Comparison of ENCODE assay signal across 17 cellular contexts in the genomic region with DNA sequence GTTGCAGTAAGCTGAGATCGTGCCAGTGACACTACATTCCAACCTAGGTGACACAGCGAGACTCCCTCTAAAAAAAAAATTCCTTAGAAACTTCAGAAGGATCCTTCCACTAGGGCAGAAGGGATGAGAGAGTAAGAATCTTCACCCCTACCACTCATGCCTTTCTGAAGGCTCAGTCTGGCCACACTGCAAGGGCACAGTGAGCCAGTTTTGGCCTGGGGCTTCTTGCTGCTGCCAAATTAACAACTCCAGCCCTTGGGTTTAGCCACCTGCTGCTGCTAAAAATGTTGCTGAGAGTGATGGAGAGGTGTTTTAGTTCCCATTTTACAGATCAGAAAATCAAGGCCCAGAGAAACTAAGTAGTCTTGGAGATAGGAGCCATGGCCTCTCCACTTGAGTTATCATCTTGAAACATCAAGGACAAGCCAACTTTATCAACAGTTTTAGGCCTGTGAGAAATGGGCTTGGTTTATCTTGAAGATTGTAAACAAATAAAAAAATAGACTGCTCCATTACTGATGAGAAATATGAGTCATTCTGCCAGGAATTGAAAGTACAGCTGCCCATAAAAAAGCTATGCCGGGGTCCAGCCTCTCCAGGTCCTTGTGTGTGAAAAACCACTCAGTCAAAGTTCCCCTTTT. TPM values are rescaled to one million over a fixed set of nuclear protein-coding genes. Genes with fewer than 3 reads are reported as not detected.
DNase-seq lines count a peak whose midpoint lies in the region; ATAC-seq, FAIRE-seq and TF ChIP-seq lines count a peak whose summit lies in the region.
"Had no signal": no experiment of that assay in that cellular context is flagged by ENCODE, and none has a peak within 500 bp of the region (broad histone marks: within the 10 kb centered on the region; RNA-seq: fewer than 3 reads in every experiment).

No MANE protein-coding gene starts in this region.

- POLR2A ChIA-PET in T-cell (lab: Charles Lee): no interaction called here

- H3K27ac Mint-ChIP-seq in T-cell: peak overlapping the region; percentile 89 to 91

- intact Hi-C loops in left ventricle myocardium inferior (cut with micrococcal nuclease): no loop called here
- intact Hi-C loops in Right ventricle myocardium superior (cut with DNase I): no loop called here
- intact Hi-C loops in esophagus squamous epithelium (cut with DNase I): loop anchor here (5.0 kb wide), 1 partner anchor 41 kb away; no protein-coding TSS in a partner anchor
- intact Hi-C loops in transverse colon (cut with DNase I; ENCODE audit: low total_unique reads): no loop called here

- peak overlapping the region in 2 of 3 donors; percentile 35 to 58 for H3K4me3 Mint-ChIP-seq in T-cell

- no peaks in the 10 kb centered on the region for H3K36me3 ChIP-seq in left ventricle myocardium inferior
- no peaks in the 10 kb centered on the region for H3K36me3 ChIP-seq in esophagus squamous epithelium
- H3K36me3 ChIP-seq in transverse colon: no peaks in the 10 kb centered on the region
- H3K36me3 ChIP-seq: uterus had no signal

- H3K36me3 Mint-ChIP-seq in T-cell: peaks cover 2% of the 10 kb centered on the region

- H3K9me3 Mint-ChIP-seq in T-cell: no peaks in the 10 kb centered on the region

- H3K27ac ChIP-seq in left ventricle myocardium inferior (replicated peaks): peak overlapping the region; percentile 72
- peak overlapping the region in 3 of 4 donors; percentile 24 to 47 (median 36) for H3K27ac ChIP-seq in esophagus squamous epithelium
- H3K27ac ChIP-seq in transverse colon: peak overlapping the region; percentile 5 to 63 (median 52)
- H3K27ac ChIP-seq: uterus had no signal

- no peak for TF ChIP-seq EP300 in transverse colon (IDR thresholded peaks at IDR 0.05; ENCODE audit: low read depth)

- no peak for TF ChIP-seq POLR2A in esophagus squamous epithelium (IDR thresholded peaks at IDR 0.05)
- no peak for TF ChIP-seq POLR2A in transverse colon (IDR thresholded peaks at IDR 0.05)
- TF ChIP-seq POLR2A in H54 (IDR thresholded peaks at IDR 0.05; ENCODE audit: low read depth, low read length): no peak

- no peak for TF ChIP-seq CTCF in left ventricle myocardium inferior (IDR thresholded peaks at IDR 0.05; ENCODE audit: borderline replicate concordance)
- peak in 1 of 6 experiments; percentile 10 for TF ChIP-seq CTCF in esophagus squamous epithelium (IDR thresholded peaks at IDR 0.05)
- TF ChIP-seq CTCF in transverse colon (IDR thresholded peaks at IDR 0.05): no peak

- H3K4me1 ChIP-seq in left ventricle myocardium inferior (peaks cover 29% of the 10 kb centered on the region), esophagus squamous epithelium (peaks cover 13 to 44% (median 18%) of the 10 kb centered on the region in 3 donors), transverse colon (peaks cover 6 to 41% (median 21%) of the 10 kb centered on the region in 4 donors)
- H3K4me1 ChIP-seq: uterus had no signal

- FAIRE-seq in H54 (lab: Jason Lieb, UNC): no peak
- FAIRE-seq: astrocyte, D721Med, GM12892 had no signal

- peaks cover 35 to 54% (median 42%) of the 10 kb centered on the region in 3 donors for H3K4me1 Mint-ChIP-seq in T-cell

- WGBS in esophagus squamous epithelium, 2 donors: 56 to 58% methylated on average over 3 of the region's 3 CpGs
- 70 to 93% methylated on average over 2 to 3 of the region's 3 CpGs for WGBS in transverse colon (ENCODE audit: low coverage in 1 of 2), 2 donors

- no peaks in the 10 kb centered on the region for H3K27me3 ChIP-seq in left ventricle myocardium inferior (ENCODE audit: low read depth)
- H3K27me3 ChIP-seq in esophagus squamous epithelium: peaks cover 0 to 9% (median 0%) of the 10 kb centered on the region in 4 donors
- H3K27me3 ChIP-seq in transverse colon: no peaks in the 10 kb centered on the region
- H3K27me3 ChIP-seq: uterus had no signal

- in situ Hi-C loops in transverse colon (cut with MboI; ENCODE audit: low pct_ligation_motif_present in 1 of 4, low pct_unique_long_range_greater_than_20kb in 1 of 4, low sequenced_read_pairs in 3 of 4): loop anchor here in 2 of 4 donors (25.0 kb wide), 1 partner anchor 134 kb away; a partner anchor contains a TSS

- ATAC-seq in Right ventricle myocardium superior (ENCODE audit: poor library complexity) (no peak), T-cell (replicated peaks in 1 of 4) (no peak), HG02623 (IDR thresholded peaks at IDR 0.05; ENCODE audit: unreplicated experiment) (no peak), HG02759 (IDR thresholded peaks at IDR 0.05; ENCODE audit: unreplicated experiment) (no peak)
- ATAC-seq: sciatic nerve had no signal

- DNase-seq in left ventricle myocardium inferior (no peak), Right ventricle myocardium superior (no peak), T-cell (no peak), esophagus squamous epithelium (lab: John Stamatoyannopoulos, UW) (no peak), transverse colon (no peak), H54 (ENCODE audit: insufficient read length, low spot score) (no peak)
- DNase-seq: activated CD4-positive, CD25-positive, alpha-beta regulatory T cell treated with anti-CD3 and anti-CD28 coated beads, Interleukin-2, amount 50 U/mL, for 72 hours; Karpas-422; NCI-H446; SHP77; uterus had no signal

- H3K9me3 ChIP-seq in left ventricle myocardium inferior (replicated peaks): no peaks in the 10 kb centered on the region
- H3K9me3 ChIP-seq in esophagus squamous epithelium: no peaks in the 10 kb centered on the region
- no peaks in the 10 kb centered on the region for H3K9me3 ChIP-seq in transverse colon
- H3K9me3 ChIP-seq: uterus had no signal

- no peaks in the 10 kb centered on the region for H3K27me3 Mint-ChIP-seq in T-cell

- no peak overlapping the region for H3K4me3 ChIP-seq in left ventricle myocardium inferior
- H3K4me3 ChIP-seq in esophagus squamous epithelium: no peak overlapping the region
- no peak overlapping the region for H3K4me3 ChIP-seq in transverse colon
- H3K4me3 ChIP-seq: uterus had no signal

- CTCF ChIA-PET in T-cell (lab: Charles Lee): no interaction called here

RNA-seq across cellular contexts. Expression of a gene that starts 31.9 kb away (rescaled TPM):
- total RNA-seq in left ventricle myocardium inferior: 3.7 TPM
- total RNA-seq in Right ventricle myocardium superior: 2.8 TPM
- 100 to 1,000 TPM; 116 to 306 (median 255) TPM for total RNA-seq in T-cell
- 10 to 100 TPM; 13.8 to 28.2 (median 22.8) TPM for total RNA-seq in esophagus squamous epithelium
- 10 to 100 TPM; 27.6 to 55.7 (median 40.5) TPM for total RNA-seq in transverse colon

RNA-seq across cellular contexts. Expression of a gene that starts 45.5 kb away (rescaled TPM):
- 5.4 TPM for total RNA-seq in left ventricle myocardium inferior
- 5.4 TPM for total RNA-seq in Right ventricle myocardium superior
- total RNA-seq in T-cell: 10 to 100 TPM; 23.3 to 46.4 (median 29.2) TPM
- 10 to 100 TPM in 3 of 4 donors, 1 to 10 TPM in 1; 9.0 to 22.0 (median 15.0) TPM for total RNA-seq in esophagus squamous epithelium
- 10 to 100 TPM in 3 of 4 donors, 1 to 10 TPM in 1; 4.8 to 68.4 (median 38.1) TPM for total RNA-seq in transverse colon
